Comparison of ENCODE assay signal across 1 cellular context in genomic region chr17:50707296-50708049, GRCh38.
TF ChIP-seq lines count a peak whose summit lies in the region.

A gene with protein sequence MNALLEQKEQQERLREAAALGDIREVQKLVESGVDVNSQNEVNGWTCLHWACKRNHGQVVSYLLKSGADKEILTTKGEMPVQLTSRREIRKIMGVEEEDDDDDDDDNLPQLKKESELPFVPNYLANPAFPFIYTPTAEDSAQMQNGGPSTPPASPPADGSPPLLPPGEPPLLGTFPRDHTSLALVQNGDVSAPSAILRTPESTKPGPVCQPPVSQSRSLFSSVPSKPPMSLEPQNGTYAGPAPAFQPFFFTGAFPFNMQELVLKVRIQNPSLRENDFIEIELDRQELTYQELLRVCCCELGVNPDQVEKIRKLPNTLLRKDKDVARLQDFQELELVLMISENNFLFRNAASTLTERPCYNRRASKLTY (minus strand): TSS chr17:50707914. CDS start chr17:50707654, 260 bp downstream.

TF ChIP-seq in K562, 482 proteins besides CTCF, POLR2A, EP300 and RAD21 (continued from another document and continues in another):
- TF ChIP-seq, protein P1, sequence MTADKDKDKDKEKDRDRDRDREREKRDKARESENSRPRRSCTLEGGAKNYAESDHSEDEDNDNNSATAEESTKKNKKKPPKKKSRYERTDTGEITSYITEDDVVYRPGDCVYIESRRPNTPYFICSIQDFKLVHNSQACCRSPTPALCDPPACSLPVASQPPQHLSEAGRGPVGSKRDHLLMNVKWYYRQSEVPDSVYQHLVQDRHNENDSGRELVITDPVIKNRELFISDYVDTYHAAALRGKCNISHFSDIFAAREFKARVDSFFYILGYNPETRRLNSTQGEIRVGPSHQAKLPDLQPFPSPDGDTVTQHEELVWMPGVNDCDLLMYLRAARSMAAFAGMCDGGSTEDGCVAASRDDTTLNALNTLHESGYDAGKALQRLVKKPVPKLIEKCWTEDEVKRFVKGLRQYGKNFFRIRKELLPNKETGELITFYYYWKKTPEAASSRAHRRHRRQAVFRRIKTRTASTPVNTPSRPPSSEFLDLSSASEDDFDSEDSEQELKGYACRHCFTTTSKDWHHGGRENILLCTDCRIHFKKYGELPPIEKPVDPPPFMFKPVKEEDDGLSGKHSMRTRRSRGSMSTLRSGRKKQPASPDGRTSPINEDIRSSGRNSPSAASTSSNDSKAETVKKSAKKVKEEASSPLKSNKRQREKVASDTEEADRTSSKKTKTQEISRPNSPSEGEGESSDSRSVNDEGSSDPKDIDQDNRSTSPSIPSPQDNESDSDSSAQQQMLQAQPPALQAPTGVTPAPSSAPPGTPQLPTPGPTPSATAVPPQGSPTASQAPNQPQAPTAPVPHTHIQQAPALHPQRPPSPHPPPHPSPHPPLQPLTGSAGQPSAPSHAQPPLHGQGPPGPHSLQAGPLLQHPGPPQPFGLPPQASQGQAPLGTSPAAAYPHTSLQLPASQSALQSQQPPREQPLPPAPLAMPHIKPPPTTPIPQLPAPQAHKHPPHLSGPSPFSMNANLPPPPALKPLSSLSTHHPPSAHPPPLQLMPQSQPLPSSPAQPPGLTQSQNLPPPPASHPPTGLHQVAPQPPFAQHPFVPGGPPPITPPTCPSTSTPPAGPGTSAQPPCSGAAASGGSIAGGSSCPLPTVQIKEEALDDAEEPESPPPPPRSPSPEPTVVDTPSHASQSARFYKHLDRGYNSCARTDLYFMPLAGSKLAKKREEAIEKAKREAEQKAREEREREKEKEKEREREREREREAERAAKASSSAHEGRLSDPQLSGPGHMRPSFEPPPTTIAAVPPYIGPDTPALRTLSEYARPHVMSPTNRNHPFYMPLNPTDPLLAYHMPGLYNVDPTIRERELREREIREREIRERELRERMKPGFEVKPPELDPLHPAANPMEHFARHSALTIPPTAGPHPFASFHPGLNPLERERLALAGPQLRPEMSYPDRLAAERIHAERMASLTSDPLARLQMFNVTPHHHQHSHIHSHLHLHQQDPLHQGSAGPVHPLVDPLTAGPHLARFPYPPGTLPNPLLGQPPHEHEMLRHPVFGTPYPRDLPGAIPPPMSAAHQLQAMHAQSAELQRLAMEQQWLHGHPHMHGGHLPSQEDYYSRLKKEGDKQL (CRISPR knock-in tag; IDR thresholded peaks at IDR 0.05; ENCODE audit: borderline replicate concordance), result no peak
- TF ChIP-seq POLR2G (IDR thresholded peaks at IDR 0.05; ENCODE audit: low read depth, low read length), result peak; percentile 88
- no peak for TF ChIP-seq THAP7 (CRISPR knock-in tag; IDR thresholded peaks at IDR 0.05)
- TF ChIP-seq CBFA2T2 (conservative IDR thresholded peaks at IDR 0.05), result 0 out of 2 replicates have a peak, but pooled peaks have one; percentile 17
- TF ChIP-seq, protein P2, sequence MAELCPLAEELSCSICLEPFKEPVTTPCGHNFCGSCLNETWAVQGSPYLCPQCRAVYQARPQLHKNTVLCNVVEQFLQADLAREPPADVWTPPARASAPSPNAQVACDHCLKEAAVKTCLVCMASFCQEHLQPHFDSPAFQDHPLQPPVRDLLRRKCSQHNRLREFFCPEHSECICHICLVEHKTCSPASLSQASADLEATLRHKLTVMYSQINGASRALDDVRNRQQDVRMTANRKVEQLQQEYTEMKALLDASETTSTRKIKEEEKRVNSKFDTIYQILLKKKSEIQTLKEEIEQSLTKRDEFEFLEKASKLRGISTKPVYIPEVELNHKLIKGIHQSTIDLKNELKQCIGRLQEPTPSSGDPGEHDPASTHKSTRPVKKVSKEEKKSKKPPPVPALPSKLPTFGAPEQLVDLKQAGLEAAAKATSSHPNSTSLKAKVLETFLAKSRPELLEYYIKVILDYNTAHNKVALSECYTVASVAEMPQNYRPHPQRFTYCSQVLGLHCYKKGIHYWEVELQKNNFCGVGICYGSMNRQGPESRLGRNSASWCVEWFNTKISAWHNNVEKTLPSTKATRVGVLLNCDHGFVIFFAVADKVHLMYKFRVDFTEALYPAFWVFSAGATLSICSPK (IDR thresholded peaks at IDR 0.05; ENCODE audit: borderline replicate concordance), result no peak
- TF ChIP-seq, protein P3, sequence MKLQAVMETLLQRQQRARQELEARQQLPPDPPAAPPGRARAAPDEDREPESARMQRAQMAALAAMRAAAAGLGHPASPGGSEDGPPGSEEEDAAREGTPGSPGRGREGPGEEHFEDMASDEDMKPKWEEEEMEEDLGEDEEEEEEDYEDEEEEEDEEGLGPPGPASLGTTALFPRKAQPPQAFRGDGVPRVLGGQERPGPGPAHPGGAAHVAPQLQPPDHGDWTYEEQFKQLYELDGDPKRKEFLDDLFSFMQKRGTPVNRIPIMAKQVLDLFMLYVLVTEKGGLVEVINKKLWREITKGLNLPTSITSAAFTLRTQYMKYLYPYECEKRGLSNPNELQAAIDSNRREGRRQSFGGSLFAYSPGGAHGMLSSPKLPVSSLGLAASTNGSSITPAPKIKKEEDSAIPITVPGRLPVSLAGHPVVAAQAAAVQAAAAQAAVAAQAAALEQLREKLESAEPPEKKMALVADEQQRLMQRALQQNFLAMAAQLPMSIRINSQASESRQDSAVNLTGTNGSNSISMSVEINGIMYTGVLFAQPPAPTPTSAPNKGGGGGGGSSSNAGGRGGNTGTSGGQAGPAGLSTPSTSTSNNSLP (IDR thresholded peaks at IDR 0.05; ENCODE audit: borderline replicate concordance, low read depth, low read length), result peak; percentile 95
- TF ChIP-seq, protein P4, sequence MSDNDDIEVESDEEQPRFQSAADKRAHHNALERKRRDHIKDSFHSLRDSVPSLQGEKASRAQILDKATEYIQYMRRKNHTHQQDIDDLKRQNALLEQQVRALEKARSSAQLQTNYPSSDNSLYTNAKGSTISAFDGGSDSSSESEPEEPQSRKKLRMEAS (CRISPR knock-in tag; IDR thresholded peaks at IDR 0.05), result peak; percentile 91
- TF ChIP-seq, protein P5, sequence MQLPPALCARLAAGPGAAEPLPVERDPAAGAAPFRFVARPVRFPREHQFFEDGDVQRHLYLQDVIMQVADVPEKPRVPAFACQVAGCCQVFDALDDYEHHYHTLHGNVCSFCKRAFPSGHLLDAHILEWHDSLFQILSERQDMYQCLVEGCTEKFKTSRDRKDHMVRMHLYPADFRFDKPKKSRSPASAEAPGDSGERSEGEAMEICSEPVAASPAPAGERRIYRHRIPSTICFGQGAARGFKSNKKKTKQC (CRISPR knock-in tag; IDR thresholded peaks at IDR 0.05), result peak; percentile 56; the same call in 1 of the 2 replicates
- peak; percentile 53; the same call in 1 of the 2 replicates for TF ChIP-seq PML (IDR thresholded peaks at IDR 0.05; ENCODE audit: low read length)
- peak in 1 of 2 experiments; percentile 75; a peak in 2 of 4 replicates for TF ChIP-seq RCOR1 (IDR thresholded peaks at IDR 0.05; ENCODE audit: borderline replicate concordance in 1 of 2, low read depth in 2 of 2, low read length in 2 of 2)
- TF ChIP-seq ZFX (CRISPR knock-in tag; IDR thresholded peaks at IDR 0.05), result peak; percentile 97
- 0 out of 4 replicates have a peak, but pooled peaks of 1 of the 2 experiments have one; percentile 23 for TF ChIP-seq MLLT1 (IDR thresholded peaks at IDR 0.05)
- peak; percentile 81; the same call in 1 of the 2 replicates for TF ChIP-seq GATAD2A (IDR thresholded peaks at IDR 0.05)
- no peak for TF ChIP-seq PCBP1 (IDR thresholded peaks at IDR 0.05; ENCODE audit: low read depth, low read length, poor library complexity, severe bottlenecking)
- no peak for TF ChIP-seq ZNF224 (CRISPR knock-in tag; IDR thresholded peaks at IDR 0.05)
- TF ChIP-seq L3MBTL2 (IDR thresholded peaks at IDR 0.05), result peak; percentile 88
- peak; percentile 42; the same call in 1 of the 2 replicates for TF ChIP-seq ESRRA (IDR thresholded peaks at IDR 0.05; ENCODE audit: borderline replicate concordance, low read depth)
- TF ChIP-seq PTTG1 (tag; IDR thresholded peaks at IDR 0.05; ENCODE audit: low read depth), result no peak
- TF ChIP-seq JUN (IDR thresholded peaks at IDR 0.05; ENCODE audit: borderline replicate concordance, low read depth, low read length), result peak; percentile 90
- peak; percentile 94; the same call in 1 of the 2 replicates for TF ChIP-seq JUN (CRISPR knock-in tag; IDR thresholded peaks at IDR 0.05; ENCODE audit: borderline replicate concordance)
- TF ChIP-seq ZNF134 (CRISPR knock-in tag; conservative IDR thresholded peaks at IDR 0.05), result no peak
- TF ChIP-seq HDGF (IDR thresholded peaks at IDR 0.05), result no peak
- no peak for TF ChIP-seq MECOM (CRISPR knock-in tag; IDR thresholded peaks at IDR 0.05)
- no peak for TF ChIP-seq MAFK (IDR thresholded peaks at IDR 0.05; ENCODE audit: low read length)
- no peak for TF ChIP-seq WHSC1 (IDR thresholded peaks at IDR 0.05; ENCODE audit: low read length)
- TF ChIP-seq ZNF778 (CRISPR knock-in tag; IDR thresholded peaks at IDR 0.05), result no peak
- peak; percentile 36; the same call in 1 of the 2 replicates for TF ChIP-seq TEAD4 (IDR thresholded peaks at IDR 0.05; ENCODE audit: low read length)
- TF ChIP-seq TEAD4 (CRISPR knock-in tag; IDR thresholded peaks at IDR 0.05; ENCODE audit: borderline replicate concordance), result no peak
- peak; percentile 86 for TF ChIP-seq MGA (IDR thresholded peaks at IDR 0.05)
- no peak for TF ChIP-seq RFX5 (IDR thresholded peaks at IDR 0.05; ENCODE audit: low read depth, low read length)
